In genomic region chr3:69090021-69090420, GRCh38 we compare ENCODE assay signal across 10 cellular contexts. TPM values are rescaled to one million over a fixed set of nuclear protein-coding genes. Genes with fewer than 3 reads are reported as not detected.
A peak's percentile ranks its signal among the peaks of the same experiment; 100 is the strongest.
DNase-seq lines count a peak whose midpoint lies in the region; ATAC-seq, FAIRE-seq and TF ChIP-seq lines count a peak whose summit lies in the region.
"Had no signal": no experiment of that assay in that cellular context is flagged by ENCODE, and none has a peak within 500 bp of the region (broad histone marks: within the 10 kb centered on the region; RNA-seq: fewer than 3 reads in every experiment).

No MANE protein-coding gene starts in this region.

- peaks cover 58% of the 10 kb centered on the region for H3K4me1 Mint-ChIP-seq in nephron progenitor cell

- no peak for ATAC-seq in A549

- no peak for TF ChIP-seq RAD21 in A549 (conservative IDR thresholded peaks at IDR 0.05 in 1 of 2, IDR thresholded peaks at IDR 0.05 in 1 of 2)

- no peak overlapping the region for H3K4me3 ChIP-seq in A549
- H3K4me3 ChIP-seq in HEK293 (ENCODE audit: low read depth, low read length) = no peak overlapping the region
- H3K4me3 ChIP-seq in bronchial epithelial cell (ENCODE audit: low read depth, low read length) = no peak overlapping the region
- H3K4me3 ChIP-seq in mesodermal cell (ENCODE audit: extremely low read depth, insufficient read depth, low read length, poor library complexity, severe bottlenecking) = no peak overlapping the region

- H3K36me3 ChIP-seq in HEK293 (ENCODE audit: control insufficient read depth in 2 of 2, insufficient read depth in 1 of 2, low read length in 2 of 2) = peaks cover 0 to 20% of the 10 kb centered on the region in 2 experiments; a peak in 1 of 3 replicates
- H3K36me3 ChIP-seq in bronchial epithelial cell (ENCODE audit: control insufficient read depth, insufficient read depth, low read length) = peaks cover 4% of the 10 kb centered on the region
- peaks cover 12% of the 10 kb centered on the region for H3K36me3 ChIP-seq in mesodermal cell (ENCODE audit: control insufficient read depth, insufficient read depth, low read length)

- no peaks in the 10 kb centered on the region for H3K9me3 Mint-ChIP-seq in nephron progenitor cell

- H3K4me3 Mint-ChIP-seq in nephron progenitor cell = no peak overlapping the region

- POLR2A ChIA-PET in A549 (lab: Yijun Ruan, JAX) = no interaction called here
- POLR2A ChIA-PET in HEK293 (lab: Yijun Ruan, JAX) = no interaction called here

- no peaks in the 10 kb centered on the region for H3K27me3 ChIP-seq in bronchial epithelial cell (ENCODE audit: control insufficient read depth, insufficient read depth, low read length)

- peak overlapping the region; percentile 59 for H3K4me2 ChIP-seq in A549

- DNase-seq in A549 (ENCODE audit: low read depth in 1 of 2, low spot score in 1 of 2) (no peak), bronchial epithelial cell (ENCODE audit: low read depth) (peak; percentile 95), activated gamma-delta T cell (lab: John Stamatoyannopoulos, UW) (no peak), 8988T (no peak), NOMO-1 treated with DMSO at 0.1 percent for 48 hours (lab: John Stamatoyannopoulos, UW; ENCODE audit: unreplicated experiment) (no peak), nephron progenitor cell (no peak)
- DNase-seq: NCI-H1694 had no signal

- H3K27ac Mint-ChIP-seq in nephron progenitor cell = no peak overlapping the region

- H3K27me3 Mint-ChIP-seq in nephron progenitor cell (ENCODE audit: low read depth, poor library complexity) = peaks cover 2% of the 10 kb centered on the region

- 71% methylated on average over 3 of the region's 3 CpGs for WGBS in A549 (ENCODE audit: missing lambda C conversion rate)
- 69 to 79% methylated on average over 3 of the region's 3 CpGs for WGBS in mesodermal cell (ENCODE audit: insufficient coverage in 2 of 2), 2 experiments

- CTCF ChIA-PET in A549 (lab: Yijun Ruan, JAX) = interaction anchor here (0.9 to 1.6 kb wide), 2 partner anchors 9 to 71 kb away, joined by 4 read pairs; no protein-coding TSS in a partner anchor
- CTCF ChIA-PET in HEK293 (lab: Yijun Ruan, JAX) = interaction anchor here (0.7 to 1.2 kb wide), 2 partner anchors 31 to 267 kb away, joined by 3 to 5 read pairs; no protein-coding TSS in a partner anchor

- FAIRE-seq in A549 (lab: Jason Lieb, UNC) (no peak), bronchial epithelial cell (lab: Jason Lieb, UNC) (no peak)
- FAIRE-seq: G401.6 had no signal

- no peak for TF ChIP-seq CTCF in A549 (IDR thresholded peaks at IDR 0.05)
- TF ChIP-seq CTCF in HEK293 (tag by site-specific recombination; IDR thresholded peaks at IDR 0.05) = no peak
- no peak for TF ChIP-seq CTCF in bronchial epithelial cell (IDR thresholded peaks at IDR 0.05; ENCODE audit: insufficient read depth, low read length, severe bottlenecking)
- TF ChIP-seq CTCF in nephron progenitor cell (IDR thresholded peaks at IDR 0.05) = no peak

- H3K4me1 ChIP-seq in A549 (peaks cover 45% of the 10 kb centered on the region), HEK293 (ENCODE audit: control insufficient read depth, insufficient read depth, low read length) (peaks cover 4% of the 10 kb centered on the region; the same call in 1 of the 2 replicates), mesodermal cell (ENCODE audit: control insufficient read depth, insufficient read depth, low read length, poor library complexity, severe bottlenecking) (peaks cover 85% of the 10 kb centered on the region)

- peaks cover 14% of the 10 kb centered on the region for H3K36me3 Mint-ChIP-seq in nephron progenitor cell (ENCODE audit: low read depth)

- H3K9me3 ChIP-seq in A549 (no peaks in the 10 kb centered on the region), HEK293 (ENCODE audit: control insufficient read depth, insufficient read depth, low read depth, low read length) (no peaks in the 10 kb centered on the region), mesodermal cell (ENCODE audit: control insufficient read depth, low read length) (no peaks in the 10 kb centered on the region)

- TF ChIP-seq EP300 in A549 (IDR thresholded peaks at IDR 0.05) = no peak

- H3K27ac ChIP-seq in A549 = peak overlapping the region in 1 of 2 experiments; percentile 29; a peak in 3 of 6 replicates
- no peak overlapping the region for H3K27ac ChIP-seq in HEK293 (ENCODE audit: extremely low read depth, low read depth, low read length)
- peak overlapping the region; percentile 2 for H3K27ac ChIP-seq in mesodermal cell (ENCODE audit: low read depth, low read length, severe bottlenecking)

- no peak for TF ChIP-seq POLR2A in A549 (IDR thresholded peaks at IDR 0.05; ENCODE audit: low read length)

TF ChIP-seq in A549, 52 proteins besides CTCF, POLR2A, EP300 and RAD21:
- TF ChIP-seq MYC (IDR thresholded peaks at IDR 0.05; ENCODE audit: borderline replicate concordance, low read length) (no peak), FOSL2 (IDR thresholded peaks at IDR 0.05) (no peak), FOSL2 (CRISPR knock-in tag; IDR thresholded peaks at IDR 0.05) (no peak), RARB (CRISPR knock-in tag; IDR thresholded peaks at IDR 0.05) (no peak), MAX (IDR thresholded peaks at IDR 0.05) (no peak)

TF ChIP-seq in HEK293, 187 proteins besides CTCF, POLR2A, EP300 and RAD21:
- TF ChIP-seq KLF7 (tag by site-specific recombination; IDR thresholded peaks at IDR 0.05; ENCODE audit: borderline replicate concordance) (no peak), ZBTB17 (tag by site-specific recombination; IDR thresholded peaks at IDR 0.05) (peak; percentile 59; the same call in 1 of the 2 replicates)

RNA-seq across cellular contexts. Expression of gene ARL6IP5, which starts 5.3 kb away (rescaled TPM):
- polyA plus RNA-seq in A549 (2011; rRNA removed) (86.6 and 109 TPM in 2 replicates), A549 (2017; fragmentation: RNase III; extraction: RNeasy Plus Mini Kit Qiagen cat#74134 plus additional on column Dnase treatment) (73.8 to 78.7 TPM (median 76.9 TPM) in 3 replicates)
- polyA plus RNA-seq in A549 (2012; cell fraction: cytosol; rRNA removed) = 31.8 and 36.1 TPM in 2 replicates
- 25.5 and 26.0 TPM in 2 replicates for polyA plus RNA-seq in A549 (2012; cell fraction: nucleus; rRNA removed)
- polyA minus RNA-seq in A549 (2011; rRNA and poly(A)+ RNA removed) = 50.4 and 67.8 TPM in 2 replicates
- 37.6 and 39.3 TPM in 2 replicates for total RNA-seq in bronchial epithelial cell
- 114 TPM for polyA plus RNA-seq in mesodermal cell (2013, experiment 1 of 2)
- 118 TPM for polyA plus RNA-seq in mesodermal cell (2013, experiment 2 of 2)

RNA-seq across cellular contexts. Expression of gene UBA3, which starts 9.9 kb away (rescaled TPM):
- polyA plus RNA-seq in A549 (2011; rRNA removed) (54.0 and 62.7 TPM in 2 replicates), A549 (2017; fragmentation: RNase III; extraction: RNeasy Plus Mini Kit Qiagen cat#74134 plus additional on column Dnase treatment) (41.9 to 54.6 TPM (median 50.0 TPM) in 3 replicates)
- polyA plus RNA-seq in A549 (2012; cell fraction: cytosol; rRNA removed) = 19.3 and 20.9 TPM in 2 replicates
- 11.5 and 15.9 TPM in 2 replicates for polyA plus RNA-seq in A549 (2012; cell fraction: nucleus; rRNA removed)
- 11.5 and 18.7 TPM in 2 replicates for polyA minus RNA-seq in A549 (2011; rRNA and poly(A)+ RNA removed)
- total RNA-seq in bronchial epithelial cell = 46.6 and 58.2 TPM in 2 replicates
- 85.1 TPM for polyA plus RNA-seq in mesodermal cell (2013, experiment 1 of 2)
- 86.2 TPM for polyA plus RNA-seq in mesodermal cell (2013, experiment 2 of 2)

RNA-seq across cellular contexts. Expression of gene LMOD3, which starts 32.4 kb away (rescaled TPM):
- polyA plus RNA-seq in A549 (2011; rRNA removed) = not detected in 2 replicates
- not detected in 2 replicates for polyA plus RNA-seq in A549 (2012; cell fraction: cytosol; rRNA removed)
- polyA plus RNA-seq in A549 (2012; cell fraction: nucleus; rRNA removed) = not detected in 2 replicates
- not detected in 3 replicates for polyA plus RNA-seq in A549 (2017; fragmentation: RNase III; extraction: RNeasy Plus Mini Kit Qiagen cat#74134 plus additional on column Dnase treatment)
- polyA minus RNA-seq in A549 (2011; rRNA and poly(A)+ RNA removed) = not detected in 2 replicates
- not detected in 2 replicates for total RNA-seq in bronchial epithelial cell
- not detected for polyA plus RNA-seq in mesodermal cell (2013, experiment 1 of 2)
- polyA plus RNA-seq in mesodermal cell (2013, experiment 2 of 2) = not detected

RNA-seq across cellular contexts. Expression of gene TMF1, which starts 37.9 kb away (rescaled TPM):
- polyA plus RNA-seq in A549 (2011; rRNA removed) (13.9 and 17.2 TPM in 2 replicates), A549 (2017; fragmentation: RNase III; extraction: RNeasy Plus Mini Kit Qiagen cat#74134 plus additional on column Dnase treatment) (13.7 to 16.1 TPM (median 15.3 TPM) in 3 replicates)
- polyA plus RNA-seq in A549 (2012; cell fraction: cytosol; rRNA removed) = 2.2 and 2.4 TPM in 2 replicates
- 1.6 and 1.8 TPM in 2 replicates for polyA plus RNA-seq in A549 (2012; cell fraction: nucleus; rRNA removed)
- 8.2 and 9.3 TPM in 2 replicates for polyA minus RNA-seq in A549 (2011; rRNA and poly(A)+ RNA removed)
- total RNA-seq in bronchial epithelial cell = 21.3 and 28.9 TPM in 2 replicates
- 35.0 TPM for polyA plus RNA-seq in mesodermal cell (2013, experiment 1 of 2)
- polyA plus RNA-seq in mesodermal cell (2013, experiment 2 of 2) = 44.1 TPM
